10 cellular contexts compared by ENCODE assay signal in genomic region chr1:150558761-150559626, GRCh38. TPM values are rescaled to one million over a fixed set of nuclear protein-coding genes. Genes with fewer than 3 reads are reported as not detected.
DNase-seq lines count a peak whose midpoint lies in the region; ATAC-seq and TF ChIP-seq lines count a peak whose summit lies in the region.
"Had no signal": no experiment of that assay in that cellular context is flagged by ENCODE, and none has a peak within 500 bp of the region (broad histone marks: within the 10 kb centered on the region; RNA-seq: fewer than 3 reads in every experiment).

No MANE protein-coding gene starts in this region.

- intact Hi-C loops in dorsolateral prefrontal cortex (cut with DNase I) (loop anchor here in 1 of 2 donors (10.0 kb wide), 1 partner anchor 136 kb away; the partner anchor contains the start of gene GOLPH3L), left lung (cut with DNase I) (no loop called here), spleen (cut with DNase I; ENCODE audit: low total_unique reads) (no loop called here)

- H3K36me3 Mint-ChIP-seq in activated T-helper 17 cell treated with anti-CD3 and anti-CD28 coated beads, Interleukin-2, amount 50 U/mL, for 72 hours (ENCODE audit: low read depth) = peaks cover 32% of the 10 kb centered on the region

- H3K27ac ChIP-seq in HEK293 (ENCODE audit: extremely low read depth, low read depth, low read length) (no peak overlapping the region), dorsolateral prefrontal cortex (peak overlapping the region in 38 of 59 donors; percentile 2 to 100 (median 54)), left lung (peak overlapping the region; percentile 100), spleen (peak overlapping the region in 7 of 8 donors; percentile 15 to 100 (median 99))
- H3K27ac ChIP-seq in effector memory CD4-positive, alpha-beta T cell (ENCODE audit: insufficient read depth, low read length, poor library complexity, severe bottlenecking) = no peak overlapping the region

- 51 to 65% (median 61%) methylated on average over 16 to 28 of the region's 28 CpGs for WGBS in spleen, 5 donors

- no peak for DNase-seq in dorsolateral prefrontal cortex
- peak in 1 of 2 donors; percentile 89 for DNase-seq in left lung
- DNase-seq in spleen = peak; percentile 89
- no peak for DNase-seq in effector memory CD4-positive, alpha-beta T cell
- DNase-seq in cortex of kidney (lab: John Stamatoyannopoulos, UW) = no peak

- H3K36me3 ChIP-seq in HEK293 (ENCODE audit: control insufficient read depth in 2 of 2, insufficient read depth in 1 of 2, low read length in 2 of 2) (peaks cover 0 to 6% of the 10 kb centered on the region in 2 experiments; a peak in 1 of 3 replicates), left lung (peaks cover 0 to 55% of the 10 kb centered on the region in 2 donors), spleen (peaks cover 0 to 40% (median 0%) of the 10 kb centered on the region in 6 donors)
- no peaks in the 10 kb centered on the region for H3K36me3 ChIP-seq in effector memory CD4-positive, alpha-beta T cell (ENCODE audit: control insufficient read depth, insufficient read depth, low read length)

- H3K27me3 ChIP-seq in dorsolateral prefrontal cortex = no peaks in the 10 kb centered on the region
- H3K27me3 ChIP-seq in left lung = no peaks in the 10 kb centered on the region
- no peaks in the 10 kb centered on the region for H3K27me3 ChIP-seq in spleen (replicated peaks in 1 of 7)
- no peaks in the 10 kb centered on the region for H3K27me3 ChIP-seq in effector memory CD4-positive, alpha-beta T cell (replicated peaks; ENCODE audit: control insufficient read depth, insufficient read depth, low read length, poor library complexity, severe bottlenecking)

- H3K27ac Mint-ChIP-seq in activated T-helper 17 cell treated with anti-CD3 and anti-CD28 coated beads, Interleukin-2, amount 50 U/mL, for 72 hours = no peak overlapping the region
- H3K27ac Mint-ChIP-seq: activated T-helper 2 cell treated with anti-CD3 and anti-CD28 coated beads, Interferon-gamma antibody, Interleukin-2, Interleukin-4, amounts not matched to agents 10 μg/mL and 5 μg/mL and 100 μg/mL, durations not matched to agents 14 hours and 24 hours and 36 hours had no signal

- TF ChIP-seq POLR2A in spleen (IDR thresholded peaks at IDR 0.05) = no peak

- no peak overlapping the region for H3K4me3 ChIP-seq in HEK293 (ENCODE audit: low read depth, low read length)
- H3K4me3 ChIP-seq in dorsolateral prefrontal cortex = peak overlapping the region in 40 of 59 donors; percentile 7 to 71 (median 30)
- H3K4me3 ChIP-seq in left lung = peak overlapping the region in 1 of 2 donors; percentile 25
- peak overlapping the region in 7 of 8 donors; percentile 3 to 78 (median 17) for H3K4me3 ChIP-seq in spleen
- no peak overlapping the region for H3K4me3 ChIP-seq in effector memory CD4-positive, alpha-beta T cell (ENCODE audit: insufficient read depth, low read depth, low read length, poor library complexity, severe bottlenecking)

- no peak overlapping the region for H3K4me3 Mint-ChIP-seq in activated T-helper 17 cell treated with anti-CD3 and anti-CD28 coated beads, Interleukin-2, amount 50 U/mL, for 72 hours

- CTCF ChIA-PET in HEK293 (lab: Yijun Ruan, JAX) = interaction anchor here (0.6 to 5.1 kb wide), 23 partner anchors 11 to 261 kb away, joined by 3 to 135 read pairs (median 6); partner anchors contain the start of genes ADAMTSL4, ENSA, MCL1 and TARS2

- POLR2A ChIA-PET in HEK293 (lab: Yijun Ruan, JAX) = interaction anchor here (0.6 to 8.8 kb wide), 5 partner anchors 15 to 71 kb away, joined by 3 to 272 read pairs (median 4); partner anchors contain the start of genes ENSA and MCL1

- no peak for ATAC-seq in left lung
- ATAC-seq in activated T-helper 17 cell treated with anti-CD3 and anti-CD28 coated beads, Interleukin-2, amount 50 U/mL, for 72 hours (replicated peaks) = no peak
- no peak for ATAC-seq in HG03565 (IDR thresholded peaks at IDR 0.05; ENCODE audit: unreplicated experiment)

- TF ChIP-seq CTCF in HEK293 (tag by site-specific recombination; IDR thresholded peaks at IDR 0.05) (no peak), dorsolateral prefrontal cortex (IDR thresholded peaks at IDR 0.05 in 54 of 56, conservative IDR thresholded peaks at IDR 0.05 in 2 of 56; ENCODE audit: low read depth in 1 of 56, partially characterized antibody in 56 of 56) (no peak), left lung (IDR thresholded peaks at IDR 0.05) (no peak), spleen (IDR thresholded peaks at IDR 0.05 in 8 of 11, conservative IDR thresholded peaks at IDR 0.05 in 3 of 11) (peak in 2 of 11 experiments; percentile 7 to 9)

- H3K9me3 Mint-ChIP-seq in activated T-helper 17 cell treated with anti-CD3 and anti-CD28 coated beads, Interleukin-2, amount 50 U/mL, for 72 hours = no peaks in the 10 kb centered on the region
- H3K9me3 Mint-ChIP-seq: activated T-helper 2 cell treated with anti-CD3 and anti-CD28 coated beads, Interferon-gamma antibody, Interleukin-2, Interleukin-4, amounts not matched to agents 10 μg/mL and 5 μg/mL and 100 μg/mL, durations not matched to agents 14 hours and 24 hours and 36 hours had no signal

- H3K4me1 ChIP-seq in HEK293 (ENCODE audit: control insufficient read depth, insufficient read depth, low read length) = peaks cover 18% of the 10 kb centered on the region
- peaks cover 34 to 59% of the 10 kb centered on the region in 2 donors for H3K4me1 ChIP-seq in left lung
- peaks cover 27 to 90% (median 62%) of the 10 kb centered on the region in 6 donors for H3K4me1 ChIP-seq in spleen
- H3K4me1 ChIP-seq in effector memory CD4-positive, alpha-beta T cell (ENCODE audit: control insufficient read depth, insufficient read depth, low read length, poor library complexity, severe bottlenecking) = peaks cover 36% of the 10 kb centered on the region

- no peaks in the 10 kb centered on the region for H3K27me3 Mint-ChIP-seq in activated T-helper 17 cell treated with anti-CD3 and anti-CD28 coated beads, Interleukin-2, amount 50 U/mL, for 72 hours
- H3K27me3 Mint-ChIP-seq: CD4-positive, alpha-beta memory T cell had no signal

- peaks cover 34% of the 10 kb centered on the region for H3K4me1 Mint-ChIP-seq in activated T-helper 17 cell treated with anti-CD3 and anti-CD28 coated beads, Interleukin-2, amount 50 U/mL, for 72 hours

- H3K9me3 ChIP-seq in HEK293 (ENCODE audit: control insufficient read depth, insufficient read depth, low read depth, low read length) (no peaks in the 10 kb centered on the region), left lung (no peaks in the 10 kb centered on the region), spleen (no peaks in the 10 kb centered on the region)
- no peaks in the 10 kb centered on the region for H3K9me3 ChIP-seq in effector memory CD4-positive, alpha-beta T cell (ENCODE audit: control insufficient read depth, low read length)

TF ChIP-seq in HEK293, 187 proteins besides CTCF, POLR2A, EP300 and RAD21 (continues in another document):
- peak; percentile 75 for TF ChIP-seq ZNF121 (tag by site-specific recombination; IDR thresholded peaks at IDR 0.05)
- peak; percentile 62 for TF ChIP-seq ZIC2 (tag by site-specific recombination; IDR thresholded peaks at IDR 0.05)
- no peak for TF ChIP-seq ZNF341 (tag by site-specific recombination; IDR thresholded peaks at IDR 0.05; ENCODE audit: low read depth)
- TF ChIP-seq SCRT2 (tag by site-specific recombination; IDR thresholded peaks at IDR 0.05) = no peak
- no peak for TF ChIP-seq ZNF677 (tag by site-specific recombination; IDR thresholded peaks at IDR 0.05)

RNA-seq across cellular contexts. Expression of gene ADAMTSL4, which starts 9.8 kb away (rescaled TPM):
- 1 to 10 TPM in 102 of 120 experiments, under 1 TPM in 18; 0.25 to 8.0 (median 1.9) TPM for total RNA-seq in dorsolateral prefrontal cortex
- total RNA-seq in left lung = 10 to 100 TPM; 52.9 to 76.0 TPM
- total RNA-seq in spleen = 10 to 100 TPM in 5 of 7 donors, 1 to 10 TPM in 2; 2.8 to 19.1 (median 12.4) TPM
- 10 to 100 TPM in 1 of 3 donors, 1 to 10 TPM in 2; 5.0 to 10.9 (median 9.4) TPM for polyA plus RNA-seq in spleen
- under 1 TPM; 0.29 to 0.37 TPM for total RNA-seq in activated T-helper 17 cell treated with anti-CD3 and anti-CD28 coated beads, Interleukin-2, amount 50 U/mL, for 72 hours

RNA-seq across cellular contexts. Expression of gene MCL1, which starts 20.4 kb away (rescaled TPM):
- total RNA-seq in dorsolateral prefrontal cortex (100 to 1,000 TPM in 19 of 120 experiments, 10 to 100 TPM in 101; 43.4 to 130 (median 70.6) TPM), left lung (100 to 1,000 TPM; 266 to 280 TPM), spleen (100 to 1,000 TPM; 261 to 435 (median 336) TPM)
- 100 to 1,000 TPM in 1 of 3 donors, 10 to 100 TPM in 2; 75.8 to 118 (median 85.9) TPM for polyA plus RNA-seq in spleen
- total RNA-seq in activated T-helper 17 cell treated with anti-CD3 and anti-CD28 coated beads, Interleukin-2, amount 50 U/mL, for 72 hours = 100 to 1,000 TPM; 235 to 351 TPM

RNA-seq across cellular contexts. Expression of gene FALEC, which starts 43.4 kb away (rescaled TPM):
- 1 to 10 TPM in 111 of 120 experiments, under 1 TPM in 1, not detected in 8; 0.99 to 5.8 (median 2.4) TPM for total RNA-seq in dorsolateral prefrontal cortex
- total RNA-seq in left lung = not detected
- 1 to 10 TPM in 1 of 7 donors, under 1 TPM in 1, not detected in 5; 0.97 to 1.9 TPM for total RNA-seq in spleen
- under 1 TPM in 2 of 3 donors, not detected in 1; 0.20 to 0.29 TPM for polyA plus RNA-seq in spleen
- 1 to 10 TPM in 1 of 2 donors, not detected in 1; 1.2 TPM for total RNA-seq in activated T-helper 17 cell treated with anti-CD3 and anti-CD28 coated beads, Interleukin-2, amount 50 U/mL, for 72 hours

RNA-seq across cellular contexts. Expression of gene ECM1, which starts 51.1 kb away (rescaled TPM):
- total RNA-seq in dorsolateral prefrontal cortex (10 to 100 TPM in 117 of 120 experiments, 1 to 10 TPM in 3; 6.8 to 31.3 (median 17.2) TPM), left lung (10 to 100 TPM; 21.3 to 65.2 TPM), spleen (10 to 100 TPM in 5 of 7 donors, 1 to 10 TPM in 2; 6.6 to 16.5 (median 13.6) TPM)
- polyA plus RNA-seq in spleen = 1 to 10 TPM; 2.7 to 6.8 (median 6.4) TPM
- total RNA-seq in activated T-helper 17 cell treated with anti-CD3 and anti-CD28 coated beads, Interleukin-2, amount 50 U/mL, for 72 hours = 1 to 10 TPM; 1.1 to 2.0 TPM
- polyA plus RNA-seq: CD4-positive, alpha-beta memory T cell had no signal

Comparison
In these comparisons a context has a peak if more than half of its experiments do, and no peak if none do; other contexts are left out.
1. H3K27ac ChIP-seq: peak in dorsolateral prefrontal cortex (38 of 59), left lung (2 of 2) and spleen (7 of 8); none in HEK293 (single experiment) and effector memory CD4-positive, alpha-beta T cell (single experiment).
2. H3K4me3 ChIP-seq: peak in dorsolateral prefrontal cortex (40 of 59) and spleen (7 of 8); none in HEK293 (single experiment) and effector memory CD4-positive, alpha-beta T cell (single experiment).